ENCODE assay signal across 1 cellular context in the genomic region with DNA sequence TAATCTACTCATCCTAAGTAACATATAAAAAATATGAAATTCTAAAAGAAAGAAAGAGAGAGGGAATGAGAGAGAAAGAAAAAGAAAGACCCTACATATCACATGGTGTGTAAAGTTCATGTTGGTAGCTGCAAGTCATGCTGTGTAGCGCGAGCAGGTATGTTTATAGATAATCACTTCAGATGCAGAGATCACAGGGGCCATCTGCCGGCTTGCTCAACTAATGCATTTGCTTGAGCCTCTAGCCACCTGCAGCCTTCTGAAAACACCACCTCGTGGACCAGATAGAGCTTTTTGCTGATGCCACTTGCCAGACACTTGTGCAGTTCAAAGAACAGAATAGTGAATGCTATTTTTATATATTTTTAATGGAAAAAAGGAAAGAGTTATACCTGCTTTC.
A peak's percentile ranks its signal among the peaks of the same experiment; 100 is the strongest.
TF ChIP-seq lines count a peak whose summit lies in the region.

No MANE protein-coding gene starts in this region.

TF ChIP-seq in HepG2, 621 proteins besides CTCF, POLR2A, EP300 and RAD21 (continued from another document):
- TF ChIP-seq, protein P1, sequence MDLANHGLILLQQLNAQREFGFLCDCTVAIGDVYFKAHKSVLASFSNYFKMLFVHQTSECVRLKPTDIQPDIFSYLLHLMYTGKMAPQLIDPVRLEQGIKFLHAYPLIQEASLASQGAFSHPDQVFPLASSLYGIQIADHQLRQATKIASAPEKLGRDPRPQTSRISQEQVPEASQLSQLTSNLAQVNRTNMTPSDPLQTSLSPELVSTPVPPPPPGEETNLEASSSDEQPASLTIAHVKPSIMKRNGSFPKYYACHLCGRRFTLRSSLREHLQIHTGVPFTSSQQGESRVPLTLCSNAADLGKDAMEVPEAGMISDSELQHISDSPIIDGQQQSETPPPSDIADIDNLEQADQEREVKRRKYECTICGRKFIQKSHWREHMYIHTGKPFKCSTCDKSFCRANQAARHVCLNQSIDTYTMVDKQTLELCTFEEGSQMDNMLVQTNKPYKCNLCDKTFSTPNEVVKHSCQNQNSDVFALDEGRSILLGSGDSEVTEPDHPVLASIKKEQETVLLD (CRISPR knock-in tag; IDR thresholded peaks at IDR 0.05; ENCODE audit: low read depth): no peak
- TF ChIP-seq PPARG (CRISPR knock-in tag; conservative IDR thresholded peaks at IDR 0.05): no peak
- no peak for TF ChIP-seq ZNF672 (CRISPR knock-in tag; IDR thresholded peaks at IDR 0.05)
- peak; percentile 32 for TF ChIP-seq STAG1 (CRISPR knock-in tag; IDR thresholded peaks at IDR 0.05)
- TF ChIP-seq, protein P2, sequence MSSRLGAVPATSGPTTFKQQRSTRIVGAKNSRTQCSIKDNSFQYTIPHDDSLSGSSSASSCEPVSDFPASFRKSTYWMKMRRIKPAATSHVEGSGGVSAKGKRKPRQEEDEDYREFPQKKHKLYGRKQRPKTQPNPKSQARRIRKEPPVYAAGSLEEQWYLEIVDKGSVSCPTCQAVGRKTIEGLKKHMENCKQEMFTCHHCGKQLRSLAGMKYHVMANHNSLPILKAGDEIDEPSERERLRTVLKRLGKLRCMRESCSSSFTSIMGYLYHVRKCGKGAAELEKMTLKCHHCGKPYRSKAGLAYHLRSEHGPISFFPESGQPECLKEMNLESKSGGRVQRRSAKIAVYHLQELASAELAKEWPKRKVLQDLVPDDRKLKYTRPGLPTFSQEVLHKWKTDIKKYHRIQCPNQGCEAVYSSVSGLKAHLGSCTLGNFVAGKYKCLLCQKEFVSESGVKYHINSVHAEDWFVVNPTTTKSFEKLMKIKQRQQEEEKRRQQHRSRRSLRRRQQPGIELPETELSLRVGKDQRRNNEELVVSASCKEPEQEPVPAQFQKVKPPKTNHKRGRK (CRISPR knock-in tag; IDR thresholded peaks at IDR 0.05): no peak
- peak; percentile 32; the same call in 1 of the 2 replicates for TF ChIP-seq SMC3 (IDR thresholded peaks at IDR 0.05; ENCODE audit: low read length)
